ENCODE assay signal across 1 cellular context in the genomic region with DNA sequence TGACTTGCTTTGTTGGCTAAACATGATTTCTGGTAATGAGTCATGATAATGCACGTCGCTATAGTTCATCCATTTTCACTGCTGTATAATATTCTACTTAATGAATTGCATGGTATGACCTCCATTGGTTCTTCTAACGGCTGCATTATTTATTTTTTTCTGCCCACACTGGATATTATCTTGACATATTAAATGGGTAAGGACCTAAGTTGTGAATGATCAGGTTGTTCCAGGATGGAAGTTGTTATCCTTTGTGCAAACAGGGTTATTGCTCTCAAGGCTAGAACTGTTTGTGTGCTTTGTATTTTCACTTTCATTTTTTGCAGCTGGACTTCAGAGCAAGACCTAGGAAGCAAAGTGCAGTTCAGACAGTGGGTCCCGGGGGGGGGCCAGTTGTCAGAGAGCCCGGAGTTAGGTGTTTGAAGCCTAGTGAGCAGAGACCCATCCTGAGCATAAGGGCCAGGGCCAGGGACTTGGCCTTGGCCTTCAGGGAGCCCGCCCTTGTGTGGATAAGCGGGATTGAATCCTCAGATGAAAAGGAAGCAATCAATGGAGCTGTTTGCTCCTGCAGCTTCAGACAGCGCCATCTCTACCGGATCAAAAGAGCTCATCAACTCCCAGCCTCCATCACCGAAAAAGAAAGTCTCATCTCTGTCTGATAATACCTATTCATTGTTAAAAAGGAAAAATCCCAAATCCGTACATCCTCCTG.
A peak's percentile ranks its signal among the peaks of the same experiment; 100 is the strongest.
TF ChIP-seq lines count a peak whose summit lies in the region.

No MANE protein-coding gene starts in this region.

TF ChIP-seq in HepG2, 621 proteins besides CTCF, POLR2A, EP300 and RAD21 (continued from another document and continues in another):
- TF ChIP-seq, protein P1, sequence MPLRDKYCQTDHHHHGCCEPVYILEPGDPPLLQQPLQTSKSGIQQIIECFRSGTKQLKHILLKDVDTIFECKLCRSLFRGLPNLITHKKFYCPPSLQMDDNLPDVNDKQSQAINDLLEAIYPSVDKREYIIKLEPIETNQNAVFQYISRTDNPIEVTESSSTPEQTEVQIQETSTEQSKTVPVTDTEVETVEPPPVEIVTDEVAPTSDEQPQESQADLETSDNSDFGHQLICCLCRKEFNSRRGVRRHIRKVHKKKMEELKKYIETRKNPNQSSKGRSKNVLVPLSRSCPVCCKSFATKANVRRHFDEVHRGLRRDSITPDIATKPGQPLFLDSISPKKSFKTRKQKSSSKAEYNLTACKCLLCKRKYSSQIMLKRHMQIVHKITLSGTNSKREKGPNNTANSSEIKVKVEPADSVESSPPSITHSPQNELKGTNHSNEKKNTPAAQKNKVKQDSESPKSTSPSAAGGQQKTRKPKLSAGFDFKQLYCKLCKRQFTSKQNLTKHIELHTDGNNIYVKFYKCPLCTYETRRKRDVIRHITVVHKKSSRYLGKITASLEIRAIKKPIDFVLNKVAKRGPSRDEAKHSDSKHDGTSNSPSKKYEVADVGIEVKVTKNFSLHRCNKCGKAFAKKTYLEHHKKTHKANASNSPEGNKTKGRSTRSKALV (CRISPR knock-in tag; IDR thresholded peaks at IDR 0.05), result peak; percentile 59
- TF ChIP-seq JUNB (CRISPR knock-in tag; IDR thresholded peaks at IDR 0.05; ENCODE audit: borderline replicate concordance), result no peak
- TF ChIP-seq, protein P2, sequence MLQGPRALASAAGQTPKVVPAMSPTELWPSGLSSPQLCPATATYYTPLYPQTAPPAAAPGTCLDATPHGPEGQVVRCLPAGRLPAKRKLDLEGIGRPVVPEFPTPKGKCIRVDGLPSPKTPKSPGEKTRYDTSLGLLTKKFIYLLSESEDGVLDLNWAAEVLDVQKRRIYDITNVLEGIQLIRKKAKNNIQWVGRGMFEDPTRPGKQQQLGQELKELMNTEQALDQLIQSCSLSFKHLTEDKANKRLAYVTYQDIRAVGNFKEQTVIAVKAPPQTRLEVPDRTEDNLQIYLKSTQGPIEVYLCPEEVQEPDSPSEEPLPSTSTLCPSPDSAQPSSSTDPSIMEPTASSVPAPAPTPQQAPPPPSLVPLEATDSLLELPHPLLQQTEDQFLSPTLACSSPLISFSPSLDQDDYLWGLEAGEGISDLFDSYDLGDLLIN (CRISPR knock-in tag; IDR thresholded peaks at IDR 0.05; ENCODE audit: borderline replicate concordance), result no peak
- TF ChIP-seq KLF13 (CRISPR knock-in tag; IDR thresholded peaks at IDR 0.05), result no peak
- no peak; the same call in 1 of the 2 replicates for TF ChIP-seq STAG1 (CRISPR knock-in tag; IDR thresholded peaks at IDR 0.05)
- TF ChIP-seq TP53 (CRISPR knock-in tag; conservative IDR thresholded peaks at IDR 0.05), result no peak
- peak; percentile 71 for TF ChIP-seq KDM1A (CRISPR knock-in tag; IDR thresholded peaks at IDR 0.05)
- TF ChIP-seq PITX1 (CRISPR knock-in tag; IDR thresholded peaks at IDR 0.05), result peak; percentile 95
- TF ChIP-seq ZNF317 (CRISPR knock-in tag; IDR thresholded peaks at IDR 0.05), result peak; percentile 48; the same call in 1 of the 2 replicates
- TF ChIP-seq ZNF790 (CRISPR knock-in tag; IDR thresholded peaks at IDR 0.05; ENCODE audit: borderline replicate concordance), result peak; percentile 90; the same call in 1 of the 2 replicates
- TF ChIP-seq JARID2 (CRISPR knock-in tag; IDR thresholded peaks at IDR 0.05; ENCODE audit: insufficient replicate concordance), result no peak
- no peak for TF ChIP-seq ZSCAN12 (CRISPR knock-in tag; IDR thresholded peaks at IDR 0.05)
- TF ChIP-seq, protein P3, sequence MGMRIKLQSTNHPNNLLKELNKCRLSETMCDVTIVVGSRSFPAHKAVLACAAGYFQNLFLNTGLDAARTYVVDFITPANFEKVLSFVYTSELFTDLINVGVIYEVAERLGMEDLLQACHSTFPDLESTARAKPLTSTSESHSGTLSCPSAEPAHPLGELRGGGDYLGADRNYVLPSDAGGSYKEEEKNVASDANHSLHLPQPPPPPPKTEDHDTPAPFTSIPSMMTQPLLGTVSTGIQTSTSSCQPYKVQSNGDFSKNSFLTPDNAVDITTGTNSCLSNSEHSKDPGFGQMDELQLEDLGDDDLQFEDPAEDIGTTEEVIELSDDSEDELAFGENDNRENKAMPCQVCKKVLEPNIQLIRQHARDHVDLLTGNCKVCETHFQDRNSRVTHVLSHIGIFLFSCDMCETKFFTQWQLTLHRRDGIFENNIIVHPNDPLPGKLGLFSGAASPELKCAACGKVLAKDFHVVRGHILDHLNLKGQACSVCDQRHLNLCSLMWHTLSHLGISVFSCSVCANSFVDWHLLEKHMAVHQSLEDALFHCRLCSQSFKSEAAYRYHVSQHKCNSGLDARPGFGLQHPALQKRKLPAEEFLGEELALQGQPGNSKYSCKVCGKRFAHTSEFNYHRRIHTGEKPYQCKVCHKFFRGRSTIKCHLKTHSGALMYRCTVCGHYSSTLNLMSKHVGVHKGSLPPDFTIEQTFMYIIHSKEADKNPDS (CRISPR knock-in tag; IDR thresholded peaks at IDR 0.05), result no peak
- no peak for TF ChIP-seq ELF4 (CRISPR knock-in tag; IDR thresholded peaks at IDR 0.05; ENCODE audit: borderline replicate concordance)
- no peak for TF ChIP-seq EEA1 (CRISPR knock-in tag; IDR thresholded peaks at IDR 0.05; ENCODE audit: borderline replicate concordance)
- TF ChIP-seq MTF2 (CRISPR knock-in tag; IDR thresholded peaks at IDR 0.05; ENCODE audit: borderline replicate concordance), result peak; percentile 54; the same call in 1 of the 2 replicates
- TF ChIP-seq GATAD1 (CRISPR knock-in tag; IDR thresholded peaks at IDR 0.05), result no peak
- TF ChIP-seq ZMAT3 (CRISPR knock-in tag; conservative IDR thresholded peaks at IDR 0.05), result peak; percentile 88
- TF ChIP-seq, protein P4, sequence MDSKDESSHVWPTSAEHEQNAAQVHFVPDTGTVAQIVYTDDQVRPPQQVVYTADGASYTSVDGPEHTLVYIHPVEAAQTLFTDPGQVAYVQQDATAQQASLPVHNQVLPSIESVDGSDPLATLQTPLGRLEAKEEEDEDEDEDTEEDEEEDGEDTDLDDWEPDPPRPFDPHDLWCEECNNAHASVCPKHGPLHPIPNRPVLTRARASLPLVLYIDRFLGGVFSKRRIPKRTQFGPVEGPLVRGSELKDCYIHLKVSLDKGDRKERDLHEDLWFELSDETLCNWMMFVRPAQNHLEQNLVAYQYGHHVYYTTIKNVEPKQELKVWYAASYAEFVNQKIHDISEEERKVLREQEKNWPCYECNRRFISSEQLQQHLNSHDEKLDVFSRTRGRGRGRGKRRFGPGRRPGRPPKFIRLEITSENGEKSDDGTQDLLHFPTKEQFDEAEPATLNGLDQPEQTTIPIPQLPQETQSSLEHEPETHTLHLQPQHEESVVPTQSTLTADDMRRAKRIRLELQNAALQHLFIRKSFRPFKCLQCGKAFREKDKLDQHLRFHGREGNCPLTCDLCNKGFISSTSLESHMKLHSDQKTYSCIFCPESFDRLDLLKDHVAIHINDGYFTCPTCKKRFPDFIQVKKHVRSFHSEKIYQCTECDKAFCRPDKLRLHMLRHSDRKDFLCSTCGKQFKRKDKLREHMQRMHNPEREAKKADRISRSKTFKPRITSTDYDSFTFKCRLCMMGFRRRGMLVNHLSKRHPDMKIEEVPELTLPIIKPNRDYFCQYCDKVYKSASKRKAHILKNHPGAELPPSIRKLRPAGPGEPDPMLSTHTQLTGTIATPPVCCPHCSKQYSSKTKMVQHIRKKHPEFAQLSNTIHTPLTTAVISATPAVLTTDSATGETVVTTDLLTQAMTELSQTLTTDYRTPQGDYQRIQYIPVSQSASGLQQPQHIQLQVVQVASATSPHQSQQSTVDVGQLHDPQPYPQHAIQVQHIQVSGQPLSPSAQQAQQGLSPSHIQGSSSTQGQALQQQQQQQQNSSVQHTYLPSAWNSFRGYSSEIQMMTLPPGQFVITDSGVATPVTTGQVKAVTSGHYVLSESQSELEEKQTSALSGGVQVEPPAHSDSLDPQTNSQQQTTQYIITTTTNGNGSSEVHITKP (CRISPR knock-in tag; IDR thresholded peaks at IDR 0.05; ENCODE audit: low read depth), result no peak
- no peak for TF ChIP-seq PRMT3 (CRISPR knock-in tag; IDR thresholded peaks at IDR 0.05; ENCODE audit: borderline replicate concordance, low read depth)
- 0 out of 2 replicates have a peak, but pooled peaks have one; percentile 56 for TF ChIP-seq ZNF572 (CRISPR knock-in tag; IDR thresholded peaks at IDR 0.05)
- 0 out of 2 replicates have a peak, but pooled peaks have one; percentile 26 for TF ChIP-seq ZNF644 (CRISPR knock-in tag; IDR thresholded peaks at IDR 0.05; ENCODE audit: low read depth)
- no peak; the same call in 1 of the 2 replicates for TF ChIP-seq ZNF552 (CRISPR knock-in tag; IDR thresholded peaks at IDR 0.05; ENCODE audit: borderline replicate concordance)
- peak; percentile 26; the same call in 1 of the 2 replicates for TF ChIP-seq KDM2A (CRISPR knock-in tag; IDR thresholded peaks at IDR 0.05; ENCODE audit: borderline replicate concordance, low read depth)
- TF ChIP-seq ZNF382 (CRISPR knock-in tag; IDR thresholded peaks at IDR 0.05; ENCODE audit: borderline replicate concordance), result no peak
- peak; percentile 20; the same call in 1 of the 2 replicates for TF ChIP-seq SMC3 (IDR thresholded peaks at IDR 0.05; ENCODE audit: low read length)
- TF ChIP-seq ZBTB42 (CRISPR knock-in tag; IDR thresholded peaks at IDR 0.05), result peak; percentile 32; the same call in 1 of the 2 replicates
- no peak for TF ChIP-seq MAF1 (CRISPR knock-in tag; IDR thresholded peaks at IDR 0.05; ENCODE audit: borderline replicate concordance)
- no peak for TF ChIP-seq NR3C1 (CRISPR knock-in tag; IDR thresholded peaks at IDR 0.05)
- TF ChIP-seq ZFYVE20 (CRISPR knock-in tag; IDR thresholded peaks at IDR 0.05; ENCODE audit: borderline replicate concordance, low read depth), result no peak
- TF ChIP-seq, protein P5, sequence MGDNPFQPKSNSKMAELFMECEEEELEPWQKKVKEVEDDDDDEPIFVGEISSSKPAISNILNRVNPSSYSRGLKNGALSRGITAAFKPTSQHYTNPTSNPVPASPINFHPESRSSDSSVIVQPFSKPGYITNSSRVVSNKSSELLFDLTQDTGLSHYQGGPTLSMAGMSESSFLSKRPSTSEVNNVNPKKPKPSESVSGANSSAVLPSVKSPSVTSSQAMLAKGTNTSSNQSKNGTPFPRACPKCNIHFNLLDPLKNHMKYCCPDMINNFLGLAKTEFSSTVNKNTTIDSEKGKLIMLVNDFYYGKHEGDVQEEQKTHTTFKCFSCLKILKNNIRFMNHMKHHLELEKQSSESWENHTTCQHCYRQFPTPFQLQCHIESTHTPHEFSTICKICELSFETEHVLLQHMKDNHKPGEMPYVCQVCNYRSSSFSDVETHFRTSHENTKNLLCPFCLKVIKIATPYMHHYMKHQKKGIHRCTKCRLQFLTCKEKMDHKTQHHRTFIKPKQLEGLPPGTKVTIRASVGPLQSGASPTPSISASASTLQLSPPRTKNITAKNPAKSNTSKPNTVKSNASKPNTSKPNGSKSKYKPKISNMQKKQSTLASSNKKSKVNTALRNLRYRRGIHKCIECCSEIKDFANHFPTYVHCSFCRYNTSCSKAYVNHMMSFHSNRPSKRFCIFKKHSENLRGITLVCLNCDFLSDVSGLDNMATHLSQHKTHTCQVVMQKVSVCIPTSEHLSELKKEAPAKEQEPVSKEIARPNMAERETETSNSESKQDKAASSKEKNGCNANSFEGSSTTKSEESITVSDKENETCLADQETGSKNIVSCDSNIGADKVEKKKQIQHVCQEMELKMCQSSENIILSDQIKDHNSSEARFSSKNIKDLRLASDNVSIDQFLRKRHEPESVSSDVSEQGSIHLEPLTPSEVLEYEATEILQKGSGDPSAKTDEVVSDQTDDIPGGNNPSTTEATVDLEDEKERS (CRISPR knock-in tag; IDR thresholded peaks at IDR 0.05), result peak; percentile 97
- TF ChIP-seq PHF20 (CRISPR knock-in tag; IDR thresholded peaks at IDR 0.05), result peak; percentile 20; the same call in 1 of the 2 replicates
- TF ChIP-seq, protein P6, sequence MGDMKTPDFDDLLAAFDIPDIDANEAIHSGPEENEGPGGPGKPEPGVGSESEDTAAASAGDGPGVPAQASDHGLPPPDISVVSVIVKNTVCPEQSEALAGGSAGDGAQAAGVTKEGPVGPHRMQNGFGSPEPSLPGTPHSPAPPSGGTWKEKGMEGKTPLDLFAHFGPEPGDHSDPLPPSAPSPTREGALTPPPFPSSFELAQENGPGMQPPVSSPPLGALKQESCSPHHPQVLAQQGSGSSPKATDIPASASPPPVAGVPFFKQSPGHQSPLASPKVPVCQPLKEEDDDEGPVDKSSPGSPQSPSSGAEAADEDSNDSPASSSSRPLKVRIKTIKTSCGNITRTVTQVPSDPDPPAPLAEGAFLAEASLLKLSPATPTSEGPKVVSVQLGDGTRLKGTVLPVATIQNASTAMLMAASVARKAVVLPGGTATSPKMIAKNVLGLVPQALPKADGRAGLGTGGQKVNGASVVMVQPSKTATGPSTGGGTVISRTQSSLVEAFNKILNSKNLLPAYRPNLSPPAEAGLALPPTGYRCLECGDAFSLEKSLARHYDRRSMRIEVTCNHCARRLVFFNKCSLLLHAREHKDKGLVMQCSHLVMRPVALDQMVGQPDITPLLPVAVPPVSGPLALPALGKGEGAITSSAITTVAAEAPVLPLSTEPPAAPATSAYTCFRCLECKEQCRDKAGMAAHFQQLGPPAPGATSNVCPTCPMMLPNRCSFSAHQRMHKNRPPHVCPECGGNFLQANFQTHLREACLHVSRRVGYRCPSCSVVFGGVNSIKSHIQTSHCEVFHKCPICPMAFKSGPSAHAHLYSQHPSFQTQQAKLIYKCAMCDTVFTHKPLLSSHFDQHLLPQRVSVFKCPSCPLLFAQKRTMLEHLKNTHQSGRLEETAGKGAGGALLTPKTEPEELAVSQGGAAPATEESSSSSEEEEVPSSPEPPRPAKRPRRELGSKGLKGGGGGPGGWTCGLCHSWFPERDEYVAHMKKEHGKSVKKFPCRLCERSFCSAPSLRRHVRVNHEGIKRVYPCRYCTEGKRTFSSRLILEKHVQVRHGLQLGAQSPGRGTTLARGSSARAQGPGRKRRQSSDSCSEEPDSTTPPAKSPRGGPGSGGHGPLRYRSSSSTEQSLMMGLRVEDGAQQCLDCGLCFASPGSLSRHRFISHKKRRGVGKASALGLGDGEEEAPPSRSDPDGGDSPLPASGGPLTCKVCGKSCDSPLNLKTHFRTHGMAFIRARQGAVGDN (CRISPR knock-in tag; IDR thresholded peaks at IDR 0.05), result peak; percentile 83
- no peak; the same call in 1 of the 2 replicates for TF ChIP-seq ZNF550 (CRISPR knock-in tag; IDR thresholded peaks at IDR 0.05; ENCODE audit: borderline replicate concordance)
- TF ChIP-seq KLF11 (CRISPR knock-in tag; IDR thresholded peaks at IDR 0.05), result 0 out of 2 replicates have a peak, but pooled peaks have one; percentile 55
- TF ChIP-seq, protein P7, sequence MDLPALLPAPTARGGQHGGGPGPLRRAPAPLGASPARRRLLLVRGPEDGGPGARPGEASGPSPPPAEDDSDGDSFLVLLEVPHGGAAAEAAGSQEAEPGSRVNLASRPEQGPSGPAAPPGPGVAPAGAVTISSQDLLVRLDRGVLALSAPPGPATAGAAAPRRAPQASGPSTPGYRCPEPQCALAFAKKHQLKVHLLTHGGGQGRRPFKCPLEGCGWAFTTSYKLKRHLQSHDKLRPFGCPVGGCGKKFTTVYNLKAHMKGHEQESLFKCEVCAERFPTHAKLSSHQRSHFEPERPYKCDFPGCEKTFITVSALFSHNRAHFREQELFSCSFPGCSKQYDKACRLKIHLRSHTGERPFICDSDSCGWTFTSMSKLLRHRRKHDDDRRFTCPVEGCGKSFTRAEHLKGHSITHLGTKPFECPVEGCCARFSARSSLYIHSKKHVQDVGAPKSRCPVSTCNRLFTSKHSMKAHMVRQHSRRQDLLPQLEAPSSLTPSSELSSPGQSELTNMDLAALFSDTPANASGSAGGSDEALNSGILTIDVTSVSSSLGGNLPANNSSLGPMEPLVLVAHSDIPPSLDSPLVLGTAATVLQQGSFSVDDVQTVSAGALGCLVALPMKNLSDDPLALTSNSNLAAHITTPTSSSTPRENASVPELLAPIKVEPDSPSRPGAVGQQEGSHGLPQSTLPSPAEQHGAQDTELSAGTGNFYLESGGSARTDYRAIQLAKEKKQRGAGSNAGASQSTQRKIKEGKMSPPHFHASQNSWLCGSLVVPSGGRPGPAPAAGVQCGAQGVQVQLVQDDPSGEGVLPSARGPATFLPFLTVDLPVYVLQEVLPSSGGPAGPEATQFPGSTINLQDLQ (CRISPR knock-in tag; IDR thresholded peaks at IDR 0.05), result no peak
